In the genomic region with DNA sequence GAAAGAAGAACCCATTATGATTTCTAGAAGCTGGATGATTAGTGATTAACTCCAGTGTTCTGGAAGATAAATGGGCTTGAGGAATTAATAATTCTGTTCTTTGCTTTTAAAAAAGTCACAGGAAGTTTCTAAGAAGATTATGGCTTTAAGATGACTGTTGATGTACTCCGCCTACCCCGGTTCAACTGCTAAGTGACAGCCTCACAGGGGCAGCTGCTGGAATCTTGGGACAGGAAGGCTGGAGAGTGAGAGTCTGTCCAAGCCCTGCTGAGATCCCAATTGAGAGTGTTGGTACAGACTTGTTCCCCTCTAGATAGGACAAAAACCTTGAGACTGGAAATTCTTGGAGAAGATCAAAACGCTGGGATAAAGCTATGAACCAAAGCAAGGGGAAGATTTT, we compare ENCODE assay signal across 29 cellular contexts. TPM values are rescaled to one million over a fixed set of nuclear protein-coding genes. Genes with fewer than 3 reads are reported as not detected.
A peak's percentile ranks its signal among the peaks of the same experiment; 100 is the strongest.
DNase-seq lines count a peak whose midpoint lies in the region; ATAC-seq, FAIRE-seq and TF ChIP-seq lines count a peak whose summit lies in the region.
"Had no signal": no experiment of that assay in that cellular context is flagged by ENCODE, and none has a peak within 500 bp of the region (broad histone marks: within the 10 kb centered on the region; RNA-seq: fewer than 3 reads in every experiment).

No MANE protein-coding gene starts in this region.

- peaks cover 17% of the 10 kb centered on the region for H3K27me3 Mint-ChIP-seq in stimulated activated memory B cell treated with anti-CD40 and anti-IgM and Interleukin-4, amounts not matched to agents 10 μg/mL and 1 μg/mL and 100 μg/mL, for 72 hours
- H3K27me3 Mint-ChIP-seq: CD4-positive, CD25-positive, alpha-beta regulatory T cell had no signal

- H3K9me3 Mint-ChIP-seq in stimulated activated memory B cell treated with anti-CD40 and anti-IgM and Interleukin-4, amounts not matched to agents 10 μg/mL and 1 μg/mL and 100 μg/mL, for 72 hours: no peaks in the 10 kb centered on the region
- H3K9me3 Mint-ChIP-seq: CD4-positive, CD25-positive, alpha-beta regulatory T cell had no signal

- no peaks in the 10 kb centered on the region for H3K79me2 ChIP-seq in K562 (ENCODE audit: control insufficient read depth, insufficient read depth, low read length)

- CTCF ChIA-PET in K562 (lab: Yijun Ruan, JAX; ENCODE audit: low intra/inter-chr PET ratio): no interaction called here

- in situ Hi-C loops in K562 (cut with MboI): no loop called here

- intact Hi-C loops in K562 (cut with micrococcal nuclease): no loop called here

- no peaks in the 10 kb centered on the region for H3K36me3 Mint-ChIP-seq in stimulated activated memory B cell treated with anti-CD40 and anti-IgM and Interleukin-4, amounts not matched to agents 10 μg/mL and 1 μg/mL and 100 μg/mL, for 72 hours
- H3K36me3 Mint-ChIP-seq: CD14-positive monocyte; CD4-positive, alpha-beta memory T cell; CD4-positive, CD25-positive, alpha-beta regulatory T cell; CD8-positive, alpha-beta memory T cell had no signal

- no peaks in the 10 kb centered on the region for H3K4me1 ChIP-seq in K562 (replicated peaks in 1 of 2; ENCODE audit: control insufficient read depth in 2 of 2, insufficient read depth in 2 of 2, low read length in 2 of 2)
- H3K4me1 ChIP-seq: BE2C, BLaER1 had no signal

- no peak for TF ChIP-seq CTCF in WERI-Rb-1 (IDR thresholded peaks at IDR 0.05; ENCODE audit: low read depth, low read length)
- TF ChIP-seq CTCF in K562 (IDR thresholded peaks at IDR 0.05 in 2 of 3, conservative IDR thresholded peaks at IDR 0.05 in 1 of 3; ENCODE audit: insufficient read depth in 2 of 3, low read depth in 1 of 3, low read length in 3 of 3): no peak
- TF ChIP-seq CTCF in foreskin fibroblast (IDR thresholded peaks at IDR 0.05; ENCODE audit: low read depth, low read length): no peak

- H3K9ac ChIP-seq in K562 (ENCODE audit: insufficient read depth in 1 of 2, low read depth in 2 of 2, low read length in 2 of 2): no peak overlapping the region
- H3K9ac ChIP-seq: BLaER1 had no signal

- FAIRE-seq in K562 (lab: Jason Lieb, UNC): no peak
- FAIRE-seq: A204.1, GM12878, GM12892, GM18507 had no signal

- H3K9me3 ChIP-seq in WERI-Rb-1 (ENCODE audit: severe bottlenecking) (no peaks in the 10 kb centered on the region), K562 (replicated peaks; ENCODE audit: control insufficient read depth, insufficient read depth, low read depth, low read length) (no peaks in the 10 kb centered on the region)
- H3K9me3 ChIP-seq: BE2C, BLaER1 had no signal

- BruUV-seq in K562 (replicated peaks; lab: Mats Ljungman, UMichigan): no TSS peak

- TF ChIP-seq RAD21 in K562 (CRISPR knock-in tag; conservative IDR thresholded peaks at IDR 0.05 in 1 of 2, IDR thresholded peaks at IDR 0.05 in 1 of 2): no peak

- no peak for TF ChIP-seq EP300 in K562 (IDR thresholded peaks at IDR 0.05; ENCODE audit: low read length)

- H3K4me1 Mint-ChIP-seq in stimulated activated memory B cell treated with anti-CD40 and anti-IgM and Interleukin-4, amounts not matched to agents 10 μg/mL and 1 μg/mL and 100 μg/mL, for 72 hours: no peaks in the 10 kb centered on the region
- H3K4me1 Mint-ChIP-seq: CD14-positive monocyte; CD4-positive, alpha-beta memory T cell; CD4-positive, CD25-positive, alpha-beta regulatory T cell; CD8-positive, alpha-beta memory T cell had no signal

- H3K4me2 ChIP-seq in K562 (ENCODE audit: insufficient read depth, low read length): no peak overlapping the region
- H3K4me2 ChIP-seq: BLaER1 had no signal

- peak; percentile 54; the same call in 2 of the 3 replicates for ATAC-seq in K562
- peak; percentile 41 for ATAC-seq in stimulated activated memory B cell treated with anti-CD40 and anti-IgM and Interleukin-4, amounts not matched to agents 10 μg/mL and 1 μg/mL and 100 μg/mL, for 72 hours
- no peak for ATAC-seq in GM21717 (IDR thresholded peaks at IDR 0.05; ENCODE audit: unreplicated experiment)
- ATAC-seq: GM12878 had no signal

- DNase-seq in WERI-Rb-1 (peak; percentile 62), K562 (ENCODE audit: extremely low read depth in 1 of 4, low spot score in 3 of 4) (no peak), foreskin fibroblast (no peak)
- DNase-seq: 8988T; ACHN; BE2C; C1 segment of cervical spinal cord; CD4-positive, alpha-beta memory T cell; CD4-positive, CD25-positive, alpha-beta regulatory T cell; CD8-positive, alpha-beta memory T cell; COR-L47; DMS 273 treated with DMSO at 0.1 percent for 48 hours; DMS153; DMS53; DMS79; DND-41; EL; GDM1 had no signal

- H3K27ac ChIP-seq in WERI-Rb-1 (no peak overlapping the region), K562 (ENCODE audit: extremely low read depth, low read depth, low read length) (no peak overlapping the region)
- H3K27ac ChIP-seq: BLaER1 had no signal

- H3K36me3 ChIP-seq in WERI-Rb-1 (no peaks in the 10 kb centered on the region), K562 (ENCODE audit: control insufficient read depth, insufficient read depth, low read length) (no peaks in the 10 kb centered on the region)
- H3K36me3 ChIP-seq: BE2C, BLaER1 had no signal

- no peak for TF ChIP-seq POLR2A in K562 (conservative IDR thresholded peaks at IDR 0.05)

- no peaks in the 10 kb centered on the region for H3K27me3 ChIP-seq in WERI-Rb-1 (ENCODE audit: insufficient read depth, low read depth, severe bottlenecking)
- H3K27me3 ChIP-seq in K562 (ENCODE audit: control insufficient read depth in 2 of 2, insufficient read depth in 2 of 2, low read length in 2 of 2): no peaks in the 10 kb centered on the region; a peak in 2 of 5 replicates
- H3K27me3 ChIP-seq: BE2C, BLaER1 had no signal

- POLR2A ChIA-PET in K562 (lab: Yijun Ruan, JAX): no interaction called here

- no peak overlapping the region for H3K27ac Mint-ChIP-seq in stimulated activated memory B cell treated with anti-CD40 and anti-IgM and Interleukin-4, amounts not matched to agents 10 μg/mL and 1 μg/mL and 100 μg/mL, for 72 hours
- H3K27ac Mint-ChIP-seq: CD14-positive monocyte; CD4-positive, alpha-beta memory T cell; CD4-positive, CD25-positive, alpha-beta regulatory T cell; CD8-positive, alpha-beta memory T cell had no signal

- H2AFZ ChIP-seq in K562 (ENCODE audit: low read depth, low read length): peak overlapping the region; percentile 56; the same call in 1 of the 2 replicates

- H3K4me3 ChIP-seq in WERI-Rb-1 (ENCODE audit: low read depth, low read length) (no peak overlapping the region), K562 (no peak overlapping the region), foreskin fibroblast (ENCODE audit: low read depth in 1 of 2, low read length in 2 of 2) (no peak overlapping the region)
- H3K4me3 ChIP-seq: BLaER1, GM12878 had no signal

- WGBS in K562 (ENCODE audit: insufficient coverage, low coverage, missing lambda C conversion rate): 14% methylated on average over 3 of the region's 3 CpGs

- no peak overlapping the region for H3K4me3 Mint-ChIP-seq in stimulated activated memory B cell treated with anti-CD40 and anti-IgM and Interleukin-4, amounts not matched to agents 10 μg/mL and 1 μg/mL and 100 μg/mL, for 72 hours
- H3K4me3 Mint-ChIP-seq: CD14-positive monocyte; CD4-positive, alpha-beta memory T cell; CD4-positive, CD25-positive, alpha-beta regulatory T cell; CD8-positive, alpha-beta memory T cell had no signal

- H3K9me1 ChIP-seq in K562 (ENCODE audit: control insufficient read depth, insufficient read depth, low read length): no peaks in the 10 kb centered on the region

- H4K20me1 ChIP-seq in K562 (replicated peaks; ENCODE audit: control insufficient read depth, insufficient read depth, low read length): no peaks in the 10 kb centered on the region
- H4K20me1 ChIP-seq: BLaER1 had no signal

TF ChIP-seq in K562, 482 proteins besides CTCF, POLR2A, EP300 and RAD21 (continues in another document):
- TF ChIP-seq ZNF174 (CRISPR knock-in tag; IDR thresholded peaks at IDR 0.05): no peak

RNA-seq across cellular contexts. Expression of gene NPY1R, which starts 37.3 kb away (rescaled TPM):
- total RNA-seq in K562 (2011; cell fraction: chromatin; rRNA removed; ENCODE audit: low replicate concordance): 0.23 TPM in 1 of 2 replicates, not detected in the other
- not detected in 2 replicates for total RNA-seq in K562 (2011; cell fraction: nucleolus; rRNA removed)
- total RNA-seq in K562 (2011; cell fraction: nucleoplasm; rRNA removed): not detected in 2 replicates
- not detected in 2 replicates for total RNA-seq in K562 (2014; rRNA removed)
- total RNA-seq in K562 (2014; rRNA removed; fragmentation: Illumina TruSeq; extraction: Trizol): 0.10 TPM in 1 of 2 replicates, not detected in the other
- 0.18 TPM in 1 of 2 replicates, not detected in the other for total RNA-seq in K562 (2015; rRNA removed; fragmentation: Illumina TruSeq; extraction: Trizol)
- 0.07 and 0.13 TPM in 2 replicates for total RNA-seq in K562 (2021)
- polyA plus RNA-seq in K562 (2011; rRNA removed): not detected in 2 replicates
- polyA plus RNA-seq in K562 (2011; cell fraction: cytosol; rRNA removed): not detected in 2 replicates
- not detected in 2 replicates for polyA plus RNA-seq in K562 (2011; cell fraction: nucleus; rRNA removed)
- 0.07 and 0.10 TPM in 2 replicates for polyA plus RNA-seq in K562 (2012)
- polyA plus RNA-seq in K562 (2014; fragmentation: Illumina TruSeq; extraction: Trizol): not detected in 2 replicates
- polyA plus RNA-seq in K562 (2014; fragmentation: Nextera tagmentation; extraction: Ambion mirVana): under 1 TPM; 0.04 to 0.10 TPM
- polyA plus RNA-seq in K562 (2014; rRNA removed): not detected in 2 replicates
- polyA minus RNA-seq in K562 (2011; rRNA and poly(A)+ RNA removed): not detected in 2 replicates
- not detected in 2 replicates for polyA minus RNA-seq in K562 (2011; cell fraction: cytosol; rRNA and poly(A)+ RNA removed)
- not detected in 2 replicates for polyA minus RNA-seq in K562 (2011; cell fraction: nucleus; rRNA and poly(A)+ RNA removed)
- total RNA-seq: CD4-positive, alpha-beta memory T cell; CD4-positive, CD25-positive, alpha-beta regulatory T cell; CD8-positive, alpha-beta memory T cell; G401; GM12878 had no signal
- polyA plus RNA-seq: AG04450; CD14-positive monocyte; CD4-positive, alpha-beta memory T cell; CD4-positive, CD25-positive, alpha-beta regulatory T cell; CD8-positive, alpha-beta memory T cell; GM12878 had no signal

RNA-seq across cellular contexts. Expression of gene NPY5R, which starts 48.6 kb away (rescaled TPM):
- total RNA-seq in K562 (2011; cell fraction: chromatin; rRNA removed; ENCODE audit: low replicate concordance): not detected in 2 replicates
- not detected in 2 replicates for total RNA-seq in K562 (2011; cell fraction: nucleolus; rRNA removed)
- total RNA-seq in K562 (2011; cell fraction: nucleoplasm; rRNA removed): not detected in 2 replicates
- total RNA-seq in K562 (2014; rRNA removed) (not detected in 2 replicates), K562 (2014; rRNA removed; fragmentation: Illumina TruSeq; extraction: Trizol) (not detected in 2 replicates), K562 (2015; rRNA removed; fragmentation: Illumina TruSeq; extraction: Trizol) (not detected in 2 replicates), K562 (2021) (not detected in 2 replicates)
- polyA plus RNA-seq in K562 (2011; rRNA removed) (not detected in 2 replicates), K562 (2014; fragmentation: Illumina TruSeq; extraction: Trizol) (not detected in 2 replicates), K562 (2014; fragmentation: Nextera tagmentation; extraction: Ambion mirVana) (not detected), K562 (2014; rRNA removed) (not detected in 2 replicates)
- polyA plus RNA-seq in K562 (2011; cell fraction: cytosol; rRNA removed): not detected in 2 replicates
- polyA plus RNA-seq in K562 (2011; cell fraction: nucleus; rRNA removed): not detected in 2 replicates
- not detected in 2 replicates for polyA plus RNA-seq in K562 (2012)
- not detected in 2 replicates for polyA minus RNA-seq in K562 (2011; rRNA and poly(A)+ RNA removed)
- polyA minus RNA-seq in K562 (2011; cell fraction: cytosol; rRNA and poly(A)+ RNA removed): not detected in 2 replicates
- polyA minus RNA-seq in K562 (2011; cell fraction: nucleus; rRNA and poly(A)+ RNA removed): not detected in 2 replicates
- total RNA-seq: CD4-positive, alpha-beta memory T cell; CD4-positive, CD25-positive, alpha-beta regulatory T cell; CD8-positive, alpha-beta memory T cell; Daoy; G401; GM12878 had no signal
- polyA plus RNA-seq: AG04450; CD14-positive monocyte; CD4-positive, alpha-beta memory T cell; CD4-positive, CD25-positive, alpha-beta regulatory T cell; CD8-positive, alpha-beta memory T cell; GM12878 had no signal
